ENCODE assay signal across 8 cellular contexts in the genomic region with DNA sequence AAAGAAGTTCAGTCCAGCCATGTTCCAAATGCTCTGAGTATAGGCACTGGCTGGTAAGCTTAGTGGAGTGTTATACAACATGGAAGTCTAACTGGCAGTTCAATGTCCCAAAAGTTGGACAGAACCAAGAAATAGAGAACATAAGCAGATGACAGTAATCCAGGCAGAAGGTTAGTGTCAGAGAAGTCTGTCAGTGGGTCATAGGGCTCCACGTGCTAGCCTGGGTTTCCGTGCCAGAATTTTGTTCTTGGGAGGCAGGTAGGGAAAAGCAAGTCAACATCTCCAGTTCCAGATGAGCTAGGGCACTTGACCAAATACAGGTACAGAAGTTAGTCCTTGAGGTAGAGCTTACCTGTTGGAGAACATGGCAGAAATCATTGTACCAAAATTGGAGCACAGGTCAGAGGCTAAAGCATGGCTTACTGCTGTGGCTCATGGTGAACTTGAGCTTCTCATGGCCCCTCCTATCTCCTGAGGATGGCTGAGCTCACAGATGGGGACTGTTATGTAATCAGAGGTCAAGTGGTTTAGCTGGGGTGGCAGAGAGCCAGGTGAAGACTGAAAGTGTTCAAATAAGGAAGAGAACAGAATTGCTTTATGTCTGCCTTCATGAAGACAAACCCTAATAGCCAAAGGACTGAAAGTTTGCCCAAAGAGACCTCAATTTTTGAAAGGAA.
DNase-seq lines count a peak whose midpoint lies in the region; ATAC-seq and TF ChIP-seq lines count a peak whose summit lies in the region.

No MANE protein-coding gene starts in this region.

- H2BK12ac ChIP-seq in mesenchymal stem cell (ENCODE audit: low read length in 2 of 2), result no peak overlapping the region

- H3K9me3 ChIP-seq in mesenchymal stem cell (ENCODE audit: control insufficient read depth, low read length) (no peaks in the 10 kb centered on the region), vagina (no peaks in the 10 kb centered on the region)

- no peaks in the 10 kb centered on the region for H3K27me3 ChIP-seq in mesenchymal stem cell (ENCODE audit: control insufficient read depth in 1 of 2, insufficient read depth in 1 of 2, low read length in 2 of 2)
- H3K27me3 ChIP-seq in vagina, result no peaks in the 10 kb centered on the region

- no peak overlapping the region for H2AK5ac ChIP-seq in mesenchymal stem cell (ENCODE audit: low read length, severe bottlenecking)

- no peak overlapping the region for H4K91ac ChIP-seq in mesenchymal stem cell (ENCODE audit: low read length)

- no peak overlapping the region for H3K9ac ChIP-seq in mesenchymal stem cell (ENCODE audit: low read length)

- no peak overlapping the region for H2BK15ac ChIP-seq in mesenchymal stem cell (ENCODE audit: low read depth, poor library complexity, severe bottlenecking)

- TF ChIP-seq CTCF in brain (conservative IDR thresholded peaks at IDR 0.05) (no peak), vagina (IDR thresholded peaks at IDR 0.05) (no peak), progenitor cell of endocrine pancreas (IDR thresholded peaks at IDR 0.05; ENCODE audit: unreplicated experiment) (no peak)

- H2BK120ac ChIP-seq in mesenchymal stem cell (ENCODE audit: low read depth, low read length), result no peak overlapping the region

- H3K79me1 ChIP-seq in mesenchymal stem cell (replicated peaks; ENCODE audit: low read length, poor library complexity, severe bottlenecking), result no peaks in the 10 kb centered on the region

- intact Hi-C loops in vagina (cut with DNase I), result no loop called here

- peak overlapping the region in 4 of 5 experiments; percentile 11 to 64 (median 24) for H3K4me3 Mint-ChIP-seq in brain
- H3K4me3 Mint-ChIP-seq in progenitor cell of endocrine pancreas (ENCODE audit: low read depth), result no peak overlapping the region

- H3K14ac ChIP-seq in mesenchymal stem cell (ENCODE audit: low read length in 2 of 2), result no peak overlapping the region

- H3K27me3 Mint-ChIP-seq in brain, result no peaks in the 10 kb centered on the region
- peaks cover 4% of the 10 kb centered on the region for H3K27me3 Mint-ChIP-seq in progenitor cell of endocrine pancreas

- no peak for ATAC-seq in GM18858 (IDR thresholded peaks at IDR 0.05; ENCODE audit: unreplicated experiment)

- no peak overlapping the region for H3K4ac ChIP-seq in mesenchymal stem cell (ENCODE audit: low read depth in 1 of 2, low read length in 2 of 2)

- H3K4me2 ChIP-seq in mesenchymal stem cell (ENCODE audit: low read length, poor library complexity, severe bottlenecking), result no peak overlapping the region

- peak; percentile 72 for DNase-seq in DMS153 (lab: John Stamatoyannopoulos, UW)
- DNase-seq in NCI-H2107 treated with DMSO at 0.1 percent for 48 hours (lab: John Stamatoyannopoulos, UW; ENCODE audit: unreplicated experiment), result peak; percentile 7
- DNase-seq in mesenchymal stem cell, result peak; percentile 56
- no peak for DNase-seq in vagina (ENCODE audit: extremely low spot score in 2 of 2)
- no peak for DNase-seq in progenitor cell of endocrine pancreas (ENCODE audit: low spot score, unreplicated experiment)
- DNase-seq in T1000 (lab: John Stamatoyannopoulos, UW), result no peak

- H3K36me3 ChIP-seq in mesenchymal stem cell (ENCODE audit: control insufficient read depth in 1 of 2, insufficient read depth in 2 of 2, low read depth in 1 of 2, low read length in 2 of 2), result no peaks in the 10 kb centered on the region
- H3K36me3 ChIP-seq in vagina, result no peaks in the 10 kb centered on the region

- no peaks in the 10 kb centered on the region for H3K9me3 Mint-ChIP-seq in brain
- H3K9me3 Mint-ChIP-seq in progenitor cell of endocrine pancreas (ENCODE audit: low read depth), result no peaks in the 10 kb centered on the region

- H3K36me3 Mint-ChIP-seq in brain (no peaks in the 10 kb centered on the region), progenitor cell of endocrine pancreas (ENCODE audit: insufficient read depth) (no peaks in the 10 kb centered on the region)

- no peak for TF ChIP-seq POLR2A in vagina (IDR thresholded peaks at IDR 0.05)

- H3K23ac ChIP-seq in mesenchymal stem cell (ENCODE audit: low read length in 2 of 2), result no peak overlapping the region

- 96% methylated on average over 2 of the region's 2 CpGs for WGBS in mesenchymal stem cell

- H3K27ac ChIP-seq in mesenchymal stem cell (ENCODE audit: low read length, poor library complexity, severe bottlenecking), result no peak overlapping the region
- no peak overlapping the region for H3K27ac ChIP-seq in vagina

- H4K8ac ChIP-seq in mesenchymal stem cell (ENCODE audit: low read length), result no peak overlapping the region

- H3K4me3 ChIP-seq in mesenchymal stem cell (ENCODE audit: insufficient read depth in 1 of 2, low read depth in 1 of 2, low read length in 2 of 2), result no peak overlapping the region
- H3K4me3 ChIP-seq in vagina, result no peak overlapping the region

- H2AFZ ChIP-seq in mesenchymal stem cell (ENCODE audit: low read depth, low read length), result no peak overlapping the region

- no peak overlapping the region for H2BK5ac ChIP-seq in mesenchymal stem cell (ENCODE audit: low read depth, low read length, poor library complexity, severe bottlenecking)

- peaks cover 1% of the 10 kb centered on the region for H3K4me1 ChIP-seq in mesenchymal stem cell (ENCODE audit: control insufficient read depth, insufficient read depth, low read depth, low read length)
- peaks cover 34% of the 10 kb centered on the region for H3K4me1 ChIP-seq in vagina

- no peak overlapping the region for H3K18ac ChIP-seq in mesenchymal stem cell (ENCODE audit: low read depth in 1 of 2, low read length in 2 of 2)

- H3K27ac Mint-ChIP-seq in brain, result peak overlapping the region in 4 of 5 experiments; percentile 10 to 95 (median 54)
- H3K27ac Mint-ChIP-seq in progenitor cell of endocrine pancreas, result no peak overlapping the region

- H3K4me1 Mint-ChIP-seq in brain, result peaks cover 71% of the 10 kb centered on the region
- H3K4me1 Mint-ChIP-seq in progenitor cell of endocrine pancreas (ENCODE audit: low read depth), result peaks cover 1% of the 10 kb centered on the region

Comparison
In these comparisons a context has a peak if more than half of its experiments do, and no peak if none do; other contexts are left out.
1. DNase-seq: peak in DMS153 (single experiment), NCI-H2107 treated with DMSO at 0.1 percent for 48 hours (single experiment) and mesenchymal stem cell (single experiment); none in vagina (0 of 2), progenitor cell of endocrine pancreas (single experiment) and T1000 (single experiment).